Comparison of ENCODE assay signal across 8 cellular contexts in genomic region chr20:3890410-3890751, GRCh38. TPM values are rescaled to one million over a fixed set of nuclear protein-coding genes. Genes with fewer than 3 reads are reported as not detected.
A peak's percentile ranks its signal among the peaks of the same experiment; 100 is the strongest.
DNase-seq lines count a peak whose midpoint lies in the region; ATAC-seq and TF ChIP-seq lines count a peak whose summit lies in the region.

No MANE protein-coding gene starts in this region.

- H2AFZ ChIP-seq in PC-3 (ENCODE audit: low read length) (no peak overlapping the region), neural progenitor cell (replicated peaks) (no peak overlapping the region)

- H3K4me3 ChIP-seq in PC-3 (ENCODE audit: low read length) (peak overlapping the region; percentile 79), endodermal cell (ENCODE audit: low read length) (peak overlapping the region; percentile 94), neural progenitor cell (peak overlapping the region; percentile 92)

- H3K27ac ChIP-seq in PC-3 (ENCODE audit: low read length), result peak overlapping the region; percentile 50
- peak overlapping the region; percentile 98 for H3K27ac ChIP-seq in endodermal cell (ENCODE audit: low read depth, low read length)
- peak overlapping the region; percentile 64 for H3K27ac ChIP-seq in neural progenitor cell

- ATAC-seq in PC-3, result no peak
- ATAC-seq in HG03571 (IDR thresholded peaks at IDR 0.05; ENCODE audit: unreplicated experiment), result no peak

- peaks cover 80% of the 10 kb centered on the region for H3K79me2 ChIP-seq in PC-3 (ENCODE audit: low read length)
- H3K79me2 ChIP-seq in neural progenitor cell (ENCODE audit: low read depth), result peaks cover 89% of the 10 kb centered on the region

- H3K27ac Mint-ChIP-seq in activated T-cell treated with anti-CD3 and anti-CD28 coated beads, Interleukin-2, amount 50 U/mL, for 24 hours, result peak overlapping the region; percentile 98
- H3K27ac Mint-ChIP-seq in endodermal cell, result peak overlapping the region; percentile 97
- peak overlapping the region; percentile 98 for H3K27ac Mint-ChIP-seq in neural progenitor cell

- no TSS peak for BruUV-seq in PC-3 (replicated peaks; lab: Mats Ljungman, UMichigan)

- peak overlapping the region; percentile 87 for H3K9ac ChIP-seq in PC-3 (ENCODE audit: low read length)
- H3K9ac ChIP-seq in endodermal cell (ENCODE audit: extremely low read depth, low read length, poor library complexity, severe bottlenecking), result peak overlapping the region; percentile 96
- peak overlapping the region; percentile 69 for H3K9ac ChIP-seq in neural progenitor cell

- H3K4me2 ChIP-seq in PC-3 (ENCODE audit: low read length) (peak overlapping the region; percentile 99), neural progenitor cell (peak overlapping the region; percentile 98)

- POLR2A ChIA-PET in PC-3 (lab: Charles Lee; ENCODE audit: unreplicated experiment), result interaction anchor here (0.6 kb wide), 1 partner anchor 186 kb away, joined by 4 read pairs; no protein-coding TSS in a partner anchor

- no peaks in the 10 kb centered on the region for H3K27me3 ChIP-seq in PC-3 (ENCODE audit: low read length)
- no peaks in the 10 kb centered on the region for H3K27me3 ChIP-seq in endodermal cell (ENCODE audit: control insufficient read depth, insufficient read depth, low read length, poor library complexity, severe bottlenecking)
- no peaks in the 10 kb centered on the region for H3K27me3 ChIP-seq in neural progenitor cell

- TF ChIP-seq CTCF in PC-3 (conservative IDR thresholded peaks at IDR 0.05; ENCODE audit: low read depth, low read length), result no peak
- TF ChIP-seq CTCF in endodermal cell (conservative IDR thresholded peaks at IDR 0.05), result no peak
- TF ChIP-seq CTCF in neural progenitor cell (IDR thresholded peaks at IDR 0.05), result no peak

- intact Hi-C loops in PC-3 (cut with micrococcal nuclease), result loop anchor here (1.0 to 5.0 kb wide), 3 partner anchors 8 to 197 kb away; partner anchors contain the start of gene RNF24

- H3K36me3 Mint-ChIP-seq in activated T-cell treated with anti-CD3 and anti-CD28 coated beads, Interleukin-2, amount 50 U/mL, for 24 hours (ENCODE audit: low read depth), result peaks cover 77% of the 10 kb centered on the region
- H3K36me3 Mint-ChIP-seq in endodermal cell (ENCODE audit: low read depth) (peaks cover 42% of the 10 kb centered on the region), neural progenitor cell (peaks cover 40% of the 10 kb centered on the region)

- H3F3A ChIP-seq in PC-3 (ENCODE audit: low read length, unreplicated experiment) (no peaks in the 10 kb centered on the region), neural progenitor cell (ENCODE audit: low read depth) (peaks cover 15% of the 10 kb centered on the region)

- peaks cover 50% of the 10 kb centered on the region for H4K20me1 ChIP-seq in PC-3 (ENCODE audit: low read length)
- H4K20me1 ChIP-seq in neural progenitor cell (ENCODE audit: low read depth), result peaks cover 58% of the 10 kb centered on the region

- 0% methylated on average over 3 of the region's 3 CpGs; no CpG with 5 or more reads in 1 of the 2 experiments for WGBS in endodermal cell (ENCODE audit: insufficient coverage in 1 of 2, insufficient read length in 1 of 2), 2 experiments

- H3K4me3 Mint-ChIP-seq in activated T-cell treated with anti-CD3 and anti-CD28 coated beads, Interleukin-2, amount 50 U/mL, for 24 hours, result peak overlapping the region; percentile 97
- H3K4me3 Mint-ChIP-seq in endodermal cell (peak overlapping the region; percentile 99), neural progenitor cell (peak overlapping the region; percentile 98)

- CTCF ChIA-PET in PC-3 (lab: Charles Lee), result interaction anchor here (0.6 to 0.7 kb wide), 2 partner anchors 104 to 195 kb away, joined by 3 to 4 read pairs; partner anchors contain the start of gene CENPB

- no peaks in the 10 kb centered on the region for H3K27me3 Mint-ChIP-seq in activated T-cell treated with anti-CD3 and anti-CD28 coated beads, Interleukin-2, amount 50 U/mL, for 24 hours
- H3K27me3 Mint-ChIP-seq in endodermal cell (ENCODE audit: insufficient read depth), result no peaks in the 10 kb centered on the region
- peaks cover 10% of the 10 kb centered on the region for H3K27me3 Mint-ChIP-seq in neural progenitor cell (ENCODE audit: insufficient read depth, low read depth)

- H3K4me1 Mint-ChIP-seq in activated T-cell treated with anti-CD3 and anti-CD28 coated beads, Interleukin-2, amount 50 U/mL, for 24 hours (ENCODE audit: low read depth), result peaks cover 56% of the 10 kb centered on the region
- H3K4me1 Mint-ChIP-seq in endodermal cell (peaks cover 39% of the 10 kb centered on the region), neural progenitor cell (peaks cover 43% of the 10 kb centered on the region)

- H3K36me3 ChIP-seq in PC-3 (ENCODE audit: low read depth, low read length) (peaks cover 5% of the 10 kb centered on the region; the same call in 1 of the 2 replicates), endodermal cell (ENCODE audit: control insufficient read depth, insufficient read depth, low read length) (peaks cover 35% of the 10 kb centered on the region), neural progenitor cell (no peaks in the 10 kb centered on the region)

- DNase-seq in activated T-cell treated with anti-CD3 and anti-CD28 coated beads, Interleukin-2, amount 50 U/mL, for 24 hours, result no peak
- DNase-seq in activated T-cell treated with anti-CD3 and anti-CD28 coated beads, Interleukin-2, amount 50 U/mL, for 1 hour, result no peak
- DNase-seq in PC-3 (peak; percentile 51), endodermal cell (no peak), neural progenitor cell (ENCODE audit: low spot score) (no peak), hypothalamus (lab: John Stamatoyannopoulos, UW) (no peak), NCI-H128 (lab: John Stamatoyannopoulos, UW; ENCODE audit: unreplicated experiment) (no peak)

- H3K9me3 ChIP-seq in PC-3 (ENCODE audit: low read length) (no peaks in the 10 kb centered on the region), endodermal cell (ENCODE audit: control insufficient read depth, low read length) (no peaks in the 10 kb centered on the region), neural progenitor cell (ENCODE audit: low read depth) (no peaks in the 10 kb centered on the region)

- no peaks in the 10 kb centered on the region for H3K9me3 Mint-ChIP-seq in activated T-cell treated with anti-CD3 and anti-CD28 coated beads, Interleukin-2, amount 50 U/mL, for 24 hours
- H3K9me3 Mint-ChIP-seq in endodermal cell, result no peaks in the 10 kb centered on the region
- peaks cover 2% of the 10 kb centered on the region for H3K9me3 Mint-ChIP-seq in neural progenitor cell

- H3K4me1 ChIP-seq in PC-3 (ENCODE audit: insufficient read depth, low read length) (peaks cover 39% of the 10 kb centered on the region), endodermal cell (ENCODE audit: control insufficient read depth, insufficient read depth, low read length) (peaks cover 3% of the 10 kb centered on the region), neural progenitor cell (peaks cover 26% of the 10 kb centered on the region)

- no peaks in the 10 kb centered on the region for H3K9me2 ChIP-seq in PC-3 (replicated peaks; ENCODE audit: low read length)

RNA-seq across cellular contexts. Expression of gene PANK2, which starts 1.2 kb away (rescaled TPM):
- 50.8 and 52.1 TPM in 2 replicates for total RNA-seq in PC-3 (2014; rRNA removed)
- 10 to 100 TPM; 57.6 to 66.5 TPM for total RNA-seq in endodermal cell
- 37.8 TPM for polyA plus RNA-seq in endodermal cell (2013, experiment 1 of 2)
- polyA plus RNA-seq in endodermal cell (2013, experiment 2 of 2), result 35.1 TPM
- 55.7 and 60.7 TPM in 2 replicates for total RNA-seq in neural progenitor cell (ENCODE audit: low replicate concordance)

RNA-seq across cellular contexts. Expression of gene MAVS, which starts 43.7 kb away (rescaled TPM):
- total RNA-seq in PC-3 (2014; rRNA removed) (38.7 and 44.8 TPM in 2 replicates), endodermal cell (10 to 100 TPM; 43.1 to 43.2 TPM), neural progenitor cell (ENCODE audit: low replicate concordance) (14.1 and 23.4 TPM in 2 replicates)
- 17.0 TPM for polyA plus RNA-seq in endodermal cell (2013, experiment 1 of 2)
- 16.9 TPM for polyA plus RNA-seq in endodermal cell (2013, experiment 2 of 2)
